13 cellular contexts compared by ENCODE assay signal in the genomic region with DNA sequence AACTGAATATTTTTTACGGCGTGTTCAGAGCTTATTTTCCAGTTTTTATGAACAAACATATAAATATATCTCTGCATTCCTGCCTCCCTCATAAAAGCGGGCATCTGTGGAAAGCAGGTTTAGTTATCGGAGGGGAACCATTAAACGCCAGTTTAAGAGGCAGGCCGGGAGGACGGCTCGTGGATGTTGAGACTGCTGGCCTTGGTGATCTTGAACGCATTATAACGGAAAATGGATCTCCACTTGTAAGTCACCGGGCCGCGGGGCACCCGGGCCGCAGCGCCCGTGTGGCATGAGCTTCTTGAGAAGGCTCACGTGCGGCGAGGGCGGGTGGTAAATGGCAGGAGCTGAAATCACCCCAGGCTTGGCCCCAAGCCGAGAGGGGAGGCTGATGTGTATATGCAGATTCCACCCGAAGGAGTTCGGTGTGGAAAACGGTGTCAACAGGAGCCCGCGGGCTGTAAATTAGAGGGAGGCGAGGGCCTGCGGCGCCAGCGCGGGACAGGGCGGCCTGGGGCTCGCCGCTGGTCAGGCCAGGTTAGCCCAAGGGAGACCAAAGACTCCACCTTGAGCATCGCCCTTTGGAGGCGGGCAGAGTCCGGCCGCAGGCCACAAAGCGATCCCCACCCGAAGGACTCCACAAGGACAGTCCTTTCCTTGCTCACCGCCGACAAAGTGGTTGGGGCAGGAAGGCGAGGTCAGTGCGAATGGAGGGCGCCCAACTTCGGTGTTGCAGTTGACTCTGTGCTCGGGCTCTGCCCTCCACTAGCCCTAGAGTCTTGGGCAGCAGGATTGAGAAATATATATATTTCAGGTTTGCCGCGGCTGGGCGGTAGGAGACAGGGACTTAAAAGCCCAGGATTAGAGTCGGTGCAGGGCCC. TPM values are rescaled to one million over a fixed set of nuclear protein-coding genes. Genes with fewer than 3 reads are reported as not detected.
DNase-seq lines count a peak whose midpoint lies in the region; ATAC-seq and TF ChIP-seq lines count a peak whose summit lies in the region.
"Had no signal": no experiment of that assay in that cellular context is flagged by ENCODE, and none has a peak within 500 bp of the region (broad histone marks: within the 10 kb centered on the region; RNA-seq: fewer than 3 reads in every experiment).

No MANE protein-coding gene starts in this region.

- WGBS in right cardiac atrium, result 31% methylated on average over 52 of the region's 52 CpGs

- ATAC-seq in WTC11 (peak; percentile 3), right cardiac atrium (peak in 1 of 2 donors; percentile 24), HG03442 (IDR thresholded peaks at IDR 0.05; ENCODE audit: unreplicated experiment) (no peak)
- ATAC-seq: left lobe of liver had no signal

- no peak for TF ChIP-seq CTCF in WTC11 (IDR thresholded peaks at IDR 0.05)

- peaks cover 3% of the 10 kb centered on the region for H3K9me3 ChIP-seq in CD8-positive, alpha-beta memory T cell (ENCODE audit: low read length)
- H3K9me3 ChIP-seq in right cardiac atrium (ENCODE audit: control insufficient read depth, low read length), result no peaks in the 10 kb centered on the region

- peaks cover 73% of the 10 kb centered on the region for H3K27me3 ChIP-seq in CD8-positive, alpha-beta memory T cell (ENCODE audit: insufficient read depth, low read length, poor library complexity, severe bottlenecking)
- no peaks in the 10 kb centered on the region for H3K27me3 ChIP-seq in right cardiac atrium (ENCODE audit: control insufficient read depth, insufficient read depth)

- POLR2A ChIA-PET in CD8-positive, alpha-beta memory T cell (lab: Charles Lee), result no interaction called here
- POLR2A ChIA-PET in WTC11 (lab: Charles Lee), result no interaction called here

- no peak overlapping the region for H3K4me3 ChIP-seq in CD8-positive, alpha-beta memory T cell (ENCODE audit: low read length)
- peak overlapping the region; percentile 59 for H3K4me3 ChIP-seq in right cardiac atrium (ENCODE audit: low read length)

- CTCF ChIA-PET in CD8-positive, alpha-beta memory T cell (lab: Charles Lee), result no interaction called here
- CTCF ChIA-PET in WTC11 (lab: Charles Lee), result interaction anchor here (1.6 kb wide), 1 partner anchor 21 kb away, joined by 4 read pairs; no protein-coding TSS in a partner anchor

- peak overlapping the region in 4 of 7 donors; percentile 24 to 50 (median 34) for H3K4me3 Mint-ChIP-seq in CD8-positive, alpha-beta memory T cell
- H3K4me3 Mint-ChIP-seq in WTC11, result peak overlapping the region; percentile 41

- no peak for DNase-seq in CD8-positive, alpha-beta memory T cell
- DNase-seq in WTC11 (ENCODE audit: low spot score), result peak; percentile 41
- DNase-seq in right cardiac atrium, result peak; percentile 67 to 84 (median 81)
- peak; percentile 74 for DNase-seq in posterior vena cava (ENCODE audit: low spot score)
- no peak for DNase-seq in DMS114 treated with DMSO at 0.1 percent for 48 hours (lab: John Stamatoyannopoulos, UW; ENCODE audit: unreplicated experiment)
- no peak for DNase-seq in nucleus accumbens (lab: John Stamatoyannopoulos, UW)
- no peak for DNase-seq in Ammon's horn (ENCODE audit: low spot score)
- DNase-seq: NCI-H1417, NCI-H510A had no signal

- H3K36me3 Mint-ChIP-seq in CD8-positive, alpha-beta memory T cell, result peaks cover 0 to 14% (median 2%) of the 10 kb centered on the region in 3 donors
- H3K36me3 Mint-ChIP-seq in WTC11, result no peaks in the 10 kb centered on the region

- intact Hi-C loops in right cardiac atrium (cut with DNase I) (loop anchor here in 3 of 4 donors (5.0 to 10.0 kb wide), 3 partner anchors 163 to 216 kb away; no protein-coding TSS in a partner anchor), posterior vena cava (cut with DNase I) (no loop called here)

- peaks cover 88 to 93% of the 10 kb centered on the region in 2 donors for H3K27me3 Mint-ChIP-seq in CD8-positive, alpha-beta memory T cell
- peaks cover 99% of the 10 kb centered on the region for H3K27me3 Mint-ChIP-seq in WTC11 (ENCODE audit: low read depth)

- peak overlapping the region in 1 of 8 donors; percentile 86 for H3K27ac Mint-ChIP-seq in CD8-positive, alpha-beta memory T cell
- H3K27ac Mint-ChIP-seq in WTC11, result no peak overlapping the region

- H3K4me1 ChIP-seq in CD8-positive, alpha-beta memory T cell (ENCODE audit: insufficient read depth, low read length), result peaks cover 6% of the 10 kb centered on the region
- no peaks in the 10 kb centered on the region for H3K4me1 ChIP-seq in right cardiac atrium (ENCODE audit: control insufficient read depth, insufficient read depth, low read length)

- H3K27ac ChIP-seq in CD8-positive, alpha-beta memory T cell (ENCODE audit: low read depth, low read length), result no peak overlapping the region
- peak overlapping the region; percentile 93 for H3K27ac ChIP-seq in right cardiac atrium (ENCODE audit: low read length)
- H3K27ac ChIP-seq: C4-2B had no signal

- H3K36me3 ChIP-seq in CD8-positive, alpha-beta memory T cell (ENCODE audit: insufficient read depth, low read length), result no peaks in the 10 kb centered on the region

- peaks cover 4 to 27% (median 18%) of the 10 kb centered on the region in 5 donors for H3K9me3 Mint-ChIP-seq in CD8-positive, alpha-beta memory T cell
- no peaks in the 10 kb centered on the region for H3K9me3 Mint-ChIP-seq in WTC11

- peaks cover 15 to 28% (median 23%) of the 10 kb centered on the region in 3 donors for H3K4me1 Mint-ChIP-seq in CD8-positive, alpha-beta memory T cell
- H3K4me1 Mint-ChIP-seq in WTC11, result peaks cover 41% of the 10 kb centered on the region

TF ChIP-seq in WTC11, 78 proteins besides CTCF, POLR2A, EP300 and RAD21 (continues in another document):
- no peak for TF ChIP-seq ZNF416 (CRISPR knock-in tag; IDR thresholded peaks at IDR 0.05)
- TF ChIP-seq ESRRA (CRISPR knock-in tag; IDR thresholded peaks at IDR 0.05; ENCODE audit: borderline replicate concordance), result no peak
- TF ChIP-seq ZNF232 (CRISPR knock-in tag; IDR thresholded peaks at IDR 0.05), result no peak
- TF ChIP-seq ZNF671 (CRISPR knock-in tag; IDR thresholded peaks at IDR 0.05), result no peak
- no peak for TF ChIP-seq NFATC4 (CRISPR knock-in tag; IDR thresholded peaks at IDR 0.05)
- TF ChIP-seq, protein P1, sequence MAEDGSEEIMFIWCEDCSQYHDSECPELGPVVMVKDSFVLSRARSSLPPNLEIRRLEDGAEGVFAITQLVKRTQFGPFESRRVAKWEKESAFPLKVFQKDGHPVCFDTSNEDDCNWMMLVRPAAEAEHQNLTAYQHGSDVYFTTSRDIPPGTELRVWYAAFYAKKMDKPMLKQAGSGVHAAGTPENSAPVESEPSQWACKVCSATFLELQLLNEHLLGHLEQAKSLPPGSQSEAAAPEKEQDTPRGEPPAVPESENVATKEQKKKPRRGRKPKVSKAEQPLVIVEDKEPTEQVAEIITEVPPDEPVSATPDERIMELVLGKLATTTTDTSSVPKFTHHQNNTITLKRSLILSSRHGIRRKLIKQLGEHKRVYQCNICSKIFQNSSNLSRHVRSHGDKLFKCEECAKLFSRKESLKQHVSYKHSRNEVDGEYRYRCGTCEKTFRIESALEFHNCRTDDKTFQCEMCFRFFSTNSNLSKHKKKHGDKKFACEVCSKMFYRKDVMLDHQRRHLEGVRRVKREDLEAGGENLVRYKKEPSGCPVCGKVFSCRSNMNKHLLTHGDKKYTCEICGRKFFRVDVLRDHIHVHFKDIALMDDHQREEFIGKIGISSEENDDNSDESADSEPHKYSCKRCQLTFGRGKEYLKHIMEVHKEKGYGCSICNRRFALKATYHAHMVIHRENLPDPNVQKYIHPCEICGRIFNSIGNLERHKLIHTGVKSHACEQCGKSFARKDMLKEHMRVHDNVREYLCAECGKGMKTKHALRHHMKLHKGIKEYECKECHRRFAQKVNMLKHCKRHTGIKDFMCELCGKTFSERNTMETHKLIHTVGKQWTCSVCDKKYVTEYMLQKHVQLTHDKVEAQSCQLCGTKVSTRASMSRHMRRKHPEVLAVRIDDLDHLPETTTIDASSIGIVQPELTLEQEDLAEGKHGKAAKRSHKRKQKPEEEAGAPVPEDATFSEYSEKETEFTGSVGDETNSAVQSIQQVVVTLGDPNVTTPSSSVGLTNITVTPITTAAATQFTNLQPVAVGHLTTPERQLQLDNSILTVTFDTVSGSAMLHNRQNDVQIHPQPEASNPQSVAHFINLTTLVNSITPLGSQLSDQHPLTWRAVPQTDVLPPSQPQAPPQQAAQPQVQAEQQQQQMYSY (CRISPR knock-in tag; IDR thresholded peaks at IDR 0.05), result no peak
- TF ChIP-seq ZNF317 (CRISPR knock-in tag; IDR thresholded peaks at IDR 0.05; ENCODE audit: borderline replicate concordance, low read depth), result no peak
- TF ChIP-seq MXD4 (CRISPR knock-in tag; IDR thresholded peaks at IDR 0.05; ENCODE audit: borderline replicate concordance), result no peak
- TF ChIP-seq, protein P2, sequence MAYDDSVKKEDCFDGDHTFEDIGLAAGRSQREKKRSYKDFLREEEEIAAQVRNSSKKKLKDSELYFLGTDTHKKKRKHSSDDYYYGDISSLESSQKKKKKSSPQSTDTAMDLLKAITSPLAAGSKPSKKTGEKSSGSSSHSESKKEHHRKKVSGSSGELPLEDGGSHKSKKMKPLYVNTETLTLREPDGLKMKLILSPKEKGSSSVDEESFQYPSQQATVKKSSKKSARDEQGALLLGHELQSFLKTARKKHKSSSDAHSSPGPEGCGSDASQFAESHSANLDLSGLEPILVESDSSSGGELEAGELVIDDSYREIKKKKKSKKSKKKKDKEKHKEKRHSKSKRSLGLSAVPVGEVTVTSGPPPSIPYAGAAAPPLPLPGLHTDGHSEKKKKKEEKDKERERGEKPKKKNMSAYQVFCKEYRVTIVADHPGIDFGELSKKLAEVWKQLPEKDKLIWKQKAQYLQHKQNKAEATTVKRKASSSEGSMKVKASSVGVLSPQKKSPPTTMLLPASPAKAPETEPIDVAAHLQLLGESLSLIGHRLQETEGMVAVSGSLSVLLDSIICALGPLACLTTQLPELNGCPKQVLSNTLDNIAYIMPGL (CRISPR knock-in tag; IDR thresholded peaks at IDR 0.05), result no peak

RNA-seq across cellular contexts. Expression of a gene that starts 1.3 kb away (rescaled TPM):
- total RNA-seq in CD8-positive, alpha-beta memory T cell, result not detected
- polyA plus RNA-seq in CD8-positive, alpha-beta memory T cell, result not detected
- 0.09 to 0.13 TPM in 2 of 3 replicates, not detected in the other for total RNA-seq in WTC11 (2021)
- total RNA-seq in right cardiac atrium, result 100 to 1,000 TPM in 3 of 4 donors, 10 to 100 TPM in 1; 69.3 to 154 (median 136) TPM
- 115 TPM for polyA plus RNA-seq in right cardiac atrium
- total RNA-seq in posterior vena cava, result 1 to 10 TPM; 1.1 to 3.5 TPM
- total RNA-seq: cerebellum had no signal

Comparison
In these comparisons a context has a peak if more than half of its experiments do, and no peak if none do; other contexts are left out.
1. DNase-seq: peak in WTC11 (single experiment), right cardiac atrium (3 of 3) and posterior vena cava (single experiment); none in CD8-positive, alpha-beta memory T cell (0 of 5), DMS114 treated with DMSO at 0.1 percent for 48 hours (single experiment), nucleus accumbens (0 of 56) and Ammon's horn (single experiment).
2. RNA of a gene that starts 1.3 kb away (total RNA-seq): 69.3 to 154 TPM in right cardiac atrium; 1.1 to 3.5 TPM in posterior vena cava, 0.09 to 0.13 TPM in WTC11 and not detected in CD8-positive, alpha-beta memory T cell; every median in the first group is over 10 times any median in the second.
3. intact Hi-C loops: an anchor here in right cardiac atrium (5.0 to 10.0 kb wide); none called in posterior vena cava.